ENCODE assay signal across 13 cellular contexts in genomic region chr11:133787379-133788103, GRCh38. TPM values are rescaled to one million over a fixed set of nuclear protein-coding genes. Genes with fewer than 3 reads are reported as not detected.
DNase-seq lines count a peak whose midpoint lies in the region; ATAC-seq, FAIRE-seq and TF ChIP-seq lines count a peak whose summit lies in the region.
"Had no signal": no experiment of that assay in that cellular context is flagged by ENCODE, and none has a peak within 500 bp of the region (broad histone marks: within the 10 kb centered on the region; RNA-seq: fewer than 3 reads in every experiment).

No MANE protein-coding gene starts in this region.

- FAIRE-seq in GM12891 (lab: Jason Lieb, UNC): no peak

- intact Hi-C loops in heart left ventricle (cut with DNase I): loop anchor here in 1 of 10 donors (5.0 kb wide), 1 partner anchor 75 kb away; no protein-coding TSS in a partner anchor

- no peaks in the 10 kb centered on the region for H3K9me3 Mint-ChIP-seq in stimulated activated naive CD8-positive, alpha-beta T cell treated with anti-CD3 and anti-CD28 coated beads, Interleukin-15, amount 100 ng/mL, for 72 hours
- H3K9me3 Mint-ChIP-seq: activated B cell treated with CpG ODN at 0.5 μM for 24 hours had no signal

- no peak for ATAC-seq in stimulated activated naive CD8-positive, alpha-beta T cell treated with anti-CD3 and anti-CD28 coated beads, Interleukin-15, amount 100 ng/mL, for 72 hours
- ATAC-seq in stimulated activated naive CD8-positive, alpha-beta T cell treated with anti-CD3 and anti-CD28 coated beads, Interleukin-15, Interleukin-2, amounts not matched to agents 100 U/mL and 50 U/mL, for 24 hours: no peak
- ATAC-seq in heart left ventricle: peak; percentile 69 to 91 (median 74)
- peak; percentile 64 for ATAC-seq in omental fat pad (ENCODE audit: low FRiP score)
- ATAC-seq in GM21526 (IDR thresholded peaks at IDR 0.05; ENCODE audit: low FRiP score, unreplicated experiment): no peak

- H3K36me3 ChIP-seq in heart left ventricle: no peaks in the 10 kb centered on the region
- H3K36me3 ChIP-seq: uterus had no signal

- peak overlapping the region; percentile 19 to 56 for H3K4me3 Mint-ChIP-seq in stimulated activated naive CD8-positive, alpha-beta T cell treated with anti-CD3 and anti-CD28 coated beads, Interleukin-15, amount 100 ng/mL, for 72 hours
- H3K4me3 Mint-ChIP-seq: activated B cell treated with CpG ODN at 0.5 μM for 24 hours had no signal

- peaks cover 81% of the 10 kb centered on the region for H3K27me3 Mint-ChIP-seq in stimulated activated naive CD8-positive, alpha-beta T cell treated with anti-CD3 and anti-CD28 coated beads, Interleukin-15, amount 100 ng/mL, for 72 hours

- no peak overlapping the region for H3K27ac Mint-ChIP-seq in stimulated activated naive CD8-positive, alpha-beta T cell treated with anti-CD3 and anti-CD28 coated beads, Interleukin-15, amount 100 ng/mL, for 72 hours
- H3K27ac Mint-ChIP-seq: activated B cell treated with CpG ODN at 0.5 μM for 24 hours had no signal

- H3K27me3 ChIP-seq in heart left ventricle: peaks cover 0 to 40% (median 8%) of the 10 kb centered on the region in 9 donors
- H3K27me3 ChIP-seq: uterus had no signal

- TF ChIP-seq CTCF in heart left ventricle (IDR thresholded peaks at IDR 0.05): no peak
- no peak for TF ChIP-seq CTCF in omental fat pad (IDR thresholded peaks at IDR 0.05)

- DNase-seq in stimulated activated naive CD8-positive, alpha-beta T cell treated with anti-CD3 and anti-CD28 coated beads, Interleukin-15, amount 100 ng/mL, for 72 hours: no peak
- DNase-seq in stimulated activated naive CD8-positive, alpha-beta T cell treated with anti-CD3 and anti-CD28 coated beads, Interleukin-15, Interleukin-2, amounts not matched to agents 100 U/mL and 50 U/mL, for 24 hours: no peak
- DNase-seq in heart left ventricle (peak in 4 of 5 donors; percentile 22 to 76 (median 58)), omental fat pad (ENCODE audit: low spot score) (no peak), kidney glomerular epithelial cell (lab: John Stamatoyannopoulos, UW) (no peak), NCI-H2081 treated with DMSO at 0.1 percent for 48 hours (lab: John Stamatoyannopoulos, UW) (no peak), GM12891 (ENCODE audit: insufficient read length, low spot score) (no peak)
- DNase-seq: activated B cell treated with CpG ODN at 0.5 μM for 24 hours, activated gamma-delta T cell treated with Interleukin-2 at 50 U/mL for 16 hours, NCI-H1436, uterus had no signal

- no peak overlapping the region for H3K27ac ChIP-seq in heart left ventricle
- H3K27ac ChIP-seq: uterus had no signal

- H3K9me3 ChIP-seq in heart left ventricle: no peaks in the 10 kb centered on the region
- H3K9me3 ChIP-seq: uterus had no signal

- WGBS in heart left ventricle, 4 donors: 10 to 25% (median 19%) methylated on average over 18 to 45 of the region's 45 CpGs

- H3K4me3 ChIP-seq in heart left ventricle: peak overlapping the region in 9 of 12 donors; percentile 24 to 49 (median 35)
- H3K4me3 ChIP-seq: uterus had no signal

- no peak for TF ChIP-seq POLR2A in heart left ventricle (IDR thresholded peaks at IDR 0.05)
- TF ChIP-seq POLR2A in GM12891 (IDR thresholded peaks at IDR 0.05; ENCODE audit: low read depth, low read length): no peak

- H3K4me1 ChIP-seq in heart left ventricle: peaks cover 0 to 8% (median 0%) of the 10 kb centered on the region in 12 donors
- H3K4me1 ChIP-seq: uterus had no signal

- peaks cover 8% of the 10 kb centered on the region for H3K4me1 Mint-ChIP-seq in stimulated activated naive CD8-positive, alpha-beta T cell treated with anti-CD3 and anti-CD28 coated beads, Interleukin-15, amount 100 ng/mL, for 72 hours
- H3K4me1 Mint-ChIP-seq: activated B cell treated with CpG ODN at 0.5 μM for 24 hours had no signal

TF ChIP-seq in GM12891, 5 proteins besides CTCF, POLR2A, EP300 and RAD21:
- TF ChIP-seq POU2F2 (IDR thresholded peaks at IDR 0.05; ENCODE audit: low read depth, low read length) (no peak), PAX5 (IDR thresholded peaks at IDR 0.05; ENCODE audit: insufficient read depth, low read length, severe bottlenecking) (no peak)

RNA-seq across cellular contexts. Expression of gene SPATA19, which starts 57.8 kb away (rescaled TPM):
- not detected for total RNA-seq in heart left ventricle
- not detected for polyA plus RNA-seq in heart left ventricle
- total RNA-seq in omental fat pad: not detected
- polyA plus RNA-seq in GM12891 (2012; ENCODE audit: low read depth, missing spikeins): 0.12 TPM
- total RNA-seq: activated B cell treated with CpG ODN at 0.5 μM for 24 hours, uterus had no signal
- polyA plus RNA-seq: BJ had no signal

Comparison
In these comparisons a context has a peak if more than half of its experiments do, and no peak if none do; other contexts are left out.
1. ATAC-seq: peak in heart left ventricle (4 of 4) and omental fat pad (single experiment); none in stimulated activated naive CD8-positive, alpha-beta T cell treated with anti-CD3 and anti-CD28 coated beads, Interleukin-15, amount 100 ng/mL, for 72 hours (single experiment), stimulated activated naive CD8-positive, alpha-beta T cell treated with anti-CD3 and anti-CD28 coated beads, Interleukin-15, Interleukin-2, amounts not matched to agents 100 U/mL and 50 U/mL, for 24 hours (single experiment) and GM21526 (single experiment).
2. DNase-seq: peak in heart left ventricle (4 of 5); none in stimulated activated naive CD8-positive, alpha-beta T cell treated with anti-CD3 and anti-CD28 coated beads, Interleukin-15, amount 100 ng/mL, for 72 hours (0 of 2), stimulated activated naive CD8-positive, alpha-beta T cell treated with anti-CD3 and anti-CD28 coated beads, Interleukin-15, Interleukin-2, amounts not matched to agents 100 U/mL and 50 U/mL, for 24 hours (single experiment), omental fat pad (single experiment), kidney glomerular epithelial cell (single experiment), NCI-H2081 treated with DMSO at 0.1 percent for 48 hours (single experiment) and GM12891 (single experiment).